Comparison of ENCODE assay signal across 24 cellular contexts in the genomic region with DNA sequence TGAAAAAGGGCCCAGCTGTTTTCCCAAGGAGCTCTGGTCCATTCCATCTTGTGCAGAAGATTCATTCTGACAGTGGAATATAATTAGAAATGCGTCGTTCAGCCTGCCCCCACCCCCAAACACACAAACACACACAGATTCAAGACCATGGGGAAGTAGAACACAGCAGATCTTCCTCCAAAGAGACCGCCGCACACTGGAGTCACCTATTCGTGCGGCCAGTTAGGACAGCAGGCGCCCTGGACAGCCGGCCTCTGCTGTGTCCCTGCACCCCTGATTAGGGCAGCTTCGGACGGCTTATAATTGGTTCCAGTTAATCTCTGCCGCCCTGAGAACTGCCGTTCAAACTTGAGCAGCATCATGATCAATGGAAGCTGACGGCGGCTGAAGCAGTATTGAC.
A peak's percentile ranks its signal among the peaks of the same experiment; 100 is the strongest.
DNase-seq lines count a peak whose midpoint lies in the region; TF ChIP-seq lines count a peak whose summit lies in the region.
"Had no signal": no experiment of that assay in that cellular context is flagged by ENCODE, and none has a peak within 500 bp of the region (broad histone marks: within the 10 kb centered on the region; RNA-seq: fewer than 3 reads in every experiment).

No MANE protein-coding gene starts in this region.

- POLR2A ChIA-PET in RWPE1 (lab: Yijun Ruan, JAX; ENCODE audit: low non-redundant PET) = no interaction called here

- DNase-seq in glutamatergic neuron (no peak), mesenteric fat pad (ENCODE audit: low spot score) (peak; percentile 75), retina (peak; percentile 54), spleen (no peak), RWPE1 (ENCODE audit: low spot score) (no peak)
- no peak for DNase-seq in activated CD4-positive, alpha-beta T cell treated with anti-CD3 and anti-CD28 coated beads, Interleukin-2, amount 50 U/mL, for 48 hours
- DNase-seq: 8988T; ACHN; BE2C; C1 segment of cervical spinal cord; Caco-2; Calu3; CD4-positive, CD25-positive, alpha-beta regulatory T cell; CD8-positive, alpha-beta T cell; DMS 273 treated with DMSO at 0.1 percent for 48 hours; DMS153; DMS53; DMS79; DND-41; EL; GDM1 had no signal

- peak overlapping the region; percentile 18 for H3K4me3 Mint-ChIP-seq in glutamatergic neuron (ENCODE audit: unreplicated experiment)
- H3K4me3 Mint-ChIP-seq: CD14-positive monocyte; CD4-positive, CD25-positive, alpha-beta regulatory T cell; CD8-positive, alpha-beta T cell had no signal

- peaks cover 0 to 17% (median 0%) of the 10 kb centered on the region in 6 donors for H3K36me3 ChIP-seq in spleen
- H3K36me3 ChIP-seq: BE2C had no signal

- intact Hi-C loops in spleen (cut with DNase I; ENCODE audit: low total_unique reads) = no loop called here

- H3K36me3 Mint-ChIP-seq in glutamatergic neuron (ENCODE audit: unreplicated experiment) = no peaks in the 10 kb centered on the region
- H3K36me3 Mint-ChIP-seq: CD14-positive monocyte; CD4-positive, CD25-positive, alpha-beta regulatory T cell; CD8-positive, alpha-beta T cell had no signal

- H3K27ac ChIP-seq in spleen (no peak overlapping the region), RWPE1 (no peak overlapping the region)
- H3K27ac ChIP-seq: BLaER1 had no signal

- TF ChIP-seq POLR2A in spleen (IDR thresholded peaks at IDR 0.05) = no peak

- H3K9me3 Mint-ChIP-seq in glutamatergic neuron (ENCODE audit: unreplicated experiment) = peaks cover 7% of the 10 kb centered on the region
- H3K9me3 Mint-ChIP-seq: CD8-positive, alpha-beta T cell had no signal

- CTCF ChIA-PET in RWPE1 (lab: Yijun Ruan, JAX) = interaction anchor here (0.7 kb wide), 1 partner anchor 269 kb away, joined by 3 read pairs; no protein-coding TSS in a partner anchor

- no peak for TF ChIP-seq CTCF in glutamatergic neuron (IDR thresholded peaks at IDR 0.05; ENCODE audit: partially characterized antibody, unreplicated experiment)
- TF ChIP-seq CTCF in spleen (IDR thresholded peaks at IDR 0.05 in 8 of 11, conservative IDR thresholded peaks at IDR 0.05 in 3 of 11) = no peak
- no peak for TF ChIP-seq CTCF in RWPE1 (conservative IDR thresholded peaks at IDR 0.05; ENCODE audit: low read depth)

- peaks cover 55% of the 10 kb centered on the region for H3K4me1 Mint-ChIP-seq in glutamatergic neuron (ENCODE audit: low read depth, unreplicated experiment)
- H3K4me1 Mint-ChIP-seq: CD14-positive monocyte had no signal

- no peak overlapping the region for H3K4me3 ChIP-seq in spleen
- H3K4me3 ChIP-seq: BLaER1, GM12878 had no signal

- WGBS in spleen, 5 donors = 89 to 95% (median 93%) methylated on average over 14 of the region's 14 CpGs

- no peaks in the 10 kb centered on the region for H3K4me1 ChIP-seq in spleen

- peaks cover 10% of the 10 kb centered on the region for H3K27me3 Mint-ChIP-seq in glutamatergic neuron (ENCODE audit: unreplicated experiment)

- peaks cover 0 to 15% (median 0%) of the 10 kb centered on the region in 7 donors for H3K27me3 ChIP-seq in spleen (replicated peaks in 1 of 7)
- H3K27me3 ChIP-seq: BE2C, BLaER1 had no signal

- no peaks in the 10 kb centered on the region for H3K9me3 ChIP-seq in spleen
- H3K9me3 ChIP-seq: BE2C, BLaER1, Caco-2 had no signal

- no peak overlapping the region for H3K27ac Mint-ChIP-seq in glutamatergic neuron (ENCODE audit: unreplicated experiment)
- H3K27ac Mint-ChIP-seq: CD14-positive monocyte; CD4-positive, CD25-positive, alpha-beta regulatory T cell; CD8-positive, alpha-beta T cell had no signal

Comparison
In these comparisons a context has a peak if more than half of its experiments do, and no peak if none do; other contexts are left out.
1. DNase-seq: peak in mesenteric fat pad (single experiment) and retina (single experiment); none in glutamatergic neuron (single experiment), spleen (single experiment), RWPE1 (single experiment) and activated CD4-positive, alpha-beta T cell treated with anti-CD3 and anti-CD28 coated beads, Interleukin-2, amount 50 U/mL, for 48 hours (0 of 2).